1 cellular context compared by ENCODE assay signal in the genomic region with DNA sequence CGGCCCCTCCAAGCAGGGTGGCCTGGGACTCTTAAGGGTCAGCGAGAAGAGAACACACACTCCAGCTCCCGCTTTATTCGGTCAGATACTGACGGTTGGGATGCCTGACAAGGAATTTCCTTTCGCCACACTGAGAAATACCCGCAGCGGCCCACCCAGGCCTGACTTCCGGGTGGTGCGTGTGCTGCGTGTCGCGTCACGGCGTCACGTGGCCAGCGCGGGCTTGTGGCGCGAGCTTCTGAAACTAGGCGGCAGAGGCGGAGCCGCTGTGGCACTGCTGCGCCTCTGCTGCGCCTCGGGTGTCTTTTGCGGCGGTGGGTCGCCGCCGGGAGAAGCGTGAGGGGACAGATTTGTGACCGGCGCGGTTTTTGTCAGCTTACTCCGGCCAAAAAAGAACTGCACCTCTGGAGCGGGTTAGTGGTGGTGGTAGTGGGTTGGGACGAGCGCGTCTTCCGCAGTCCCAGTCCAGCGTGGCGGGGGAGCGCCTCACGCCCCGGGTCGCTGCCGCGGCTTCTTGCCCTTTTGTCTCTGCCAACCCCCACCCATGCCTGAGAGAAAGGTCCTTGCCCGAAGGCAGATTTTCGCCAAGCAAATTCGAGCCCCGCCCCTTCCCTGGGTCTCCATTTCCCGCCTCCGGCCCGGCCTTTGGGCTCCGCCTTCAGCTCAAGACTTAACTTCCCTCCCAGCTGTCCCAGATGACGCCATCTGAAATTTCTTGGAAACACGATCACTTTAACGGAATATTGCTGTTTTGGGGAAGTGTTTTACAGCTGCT.
TF ChIP-seq lines count a peak whose summit lies in the region.

BRCA2 (plus strand) TSS at position 254 of the 775 bp plus-strand sequence. CDS start 953 bp downstream, outside the sequence.
A gene with protein sequence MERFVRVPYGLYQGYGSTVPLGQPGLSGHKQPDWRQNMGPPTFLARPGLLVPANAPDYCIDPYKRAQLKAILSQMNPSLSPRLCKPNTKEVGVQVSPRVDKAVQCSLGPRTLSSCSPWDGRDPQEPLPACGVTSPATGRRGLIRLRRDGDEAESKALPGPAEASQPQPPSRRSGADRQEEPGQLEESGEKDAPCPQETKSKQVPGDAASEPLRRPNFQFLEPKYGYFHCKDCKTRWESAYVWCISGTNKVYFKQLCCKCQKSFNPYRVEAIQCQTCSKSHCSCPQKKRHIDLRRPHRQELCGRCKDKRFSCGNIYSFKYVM (minus strand): TSS at position 109 of the 775 bp plus-strand sequence. CDS start 3,438 bp downstream, outside the sequence.

TF ChIP-seq in HepG2, 621 proteins besides CTCF, POLR2A, EP300 and RAD21 (continued from another document and continues in another):
- no peak for TF ChIP-seq HNF1A (IDR thresholded peaks at IDR 0.05; ENCODE audit: low read depth)
- peak; percentile 36; the same call in 1 of the 2 replicates for TF ChIP-seq HNF1A (CRISPR knock-in tag; IDR thresholded peaks at IDR 0.05; ENCODE audit: borderline replicate concordance)
- peak; percentile 57; the same call in 1 of the 2 replicates for TF ChIP-seq TFAP4 (IDR thresholded peaks at IDR 0.05; ENCODE audit: borderline replicate concordance, low read depth)
- TF ChIP-seq, protein P1, sequence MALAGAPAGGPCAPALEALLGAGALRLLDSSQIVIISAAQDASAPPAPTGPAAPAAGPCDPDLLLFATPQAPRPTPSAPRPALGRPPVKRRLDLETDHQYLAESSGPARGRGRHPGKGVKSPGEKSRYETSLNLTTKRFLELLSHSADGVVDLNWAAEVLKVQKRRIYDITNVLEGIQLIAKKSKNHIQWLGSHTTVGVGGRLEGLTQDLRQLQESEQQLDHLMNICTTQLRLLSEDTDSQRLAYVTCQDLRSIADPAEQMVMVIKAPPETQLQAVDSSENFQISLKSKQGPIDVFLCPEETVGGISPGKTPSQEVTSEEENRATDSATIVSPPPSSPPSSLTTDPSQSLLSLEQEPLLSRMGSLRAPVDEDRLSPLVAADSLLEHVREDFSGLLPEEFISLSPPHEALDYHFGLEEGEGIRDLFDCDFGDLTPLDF (CRISPR knock-in tag; IDR thresholded peaks at IDR 0.05), result peak; percentile 82
- TF ChIP-seq FOXJ3 (CRISPR knock-in tag; IDR thresholded peaks at IDR 0.05; ENCODE audit: borderline replicate concordance), result 0 out of 2 replicates have a peak, but pooled peaks have one; percentile 22
- peak; percentile 86 for TF ChIP-seq HOXA3 (CRISPR knock-in tag; IDR thresholded peaks at IDR 0.05)
- TF ChIP-seq MED8 (CRISPR knock-in tag; IDR thresholded peaks at IDR 0.05; ENCODE audit: insufficient replicate concordance), result peak; percentile 63
- 0 out of 2 replicates have a peak, but pooled peaks have one; percentile 50 for TF ChIP-seq MXD3 (CRISPR knock-in tag; IDR thresholded peaks at IDR 0.05)
- peak; percentile 83 for TF ChIP-seq CREM (IDR thresholded peaks at IDR 0.05)
- TF ChIP-seq CREM (CRISPR knock-in tag; IDR thresholded peaks at IDR 0.05), result no peak
- no peak for TF ChIP-seq NFE2L1 (CRISPR knock-in tag; IDR thresholded peaks at IDR 0.05; ENCODE audit: borderline replicate concordance)
- TF ChIP-seq TOE1 (CRISPR knock-in tag; IDR thresholded peaks at IDR 0.05), result peak; percentile 41; the same call in 1 of the 2 replicates
- TF ChIP-seq, protein P2, sequence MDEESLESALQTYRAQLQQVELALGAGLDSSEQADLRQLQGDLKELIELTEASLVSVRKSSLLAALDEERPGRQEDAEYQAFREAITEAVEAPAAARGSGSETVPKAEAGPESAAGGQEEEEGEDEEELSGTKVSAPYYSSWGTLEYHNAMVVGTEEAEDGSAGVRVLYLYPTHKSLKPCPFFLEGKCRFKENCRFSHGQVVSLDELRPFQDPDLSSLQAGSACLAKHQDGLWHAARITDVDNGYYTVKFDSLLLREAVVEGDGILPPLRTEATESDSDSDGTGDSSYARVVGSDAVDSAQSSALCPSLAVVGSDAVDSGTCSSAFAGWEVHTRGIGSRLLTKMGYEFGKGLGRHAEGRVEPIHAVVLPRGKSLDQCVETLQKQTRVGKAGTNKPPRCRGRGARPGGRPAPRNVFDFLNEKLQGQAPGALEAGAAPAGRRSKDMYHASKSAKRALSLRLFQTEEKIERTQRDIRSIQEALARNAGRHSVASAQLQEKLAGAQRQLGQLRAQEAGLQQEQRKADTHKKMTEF (CRISPR knock-in tag; IDR thresholded peaks at IDR 0.05), result peak; percentile 56
- TF ChIP-seq BORCS8-MEF2B (CRISPR knock-in tag; IDR thresholded peaks at IDR 0.05), result peak; percentile 80
- TF ChIP-seq ZC3H13 (CRISPR knock-in tag; IDR thresholded peaks at IDR 0.05), result 0 out of 2 replicates have a peak, but pooled peaks have one; percentile 67
- TF ChIP-seq ZSCAN5A (CRISPR knock-in tag; IDR thresholded peaks at IDR 0.05; ENCODE audit: borderline replicate concordance), result peak; percentile 55
- TF ChIP-seq, protein P3, sequence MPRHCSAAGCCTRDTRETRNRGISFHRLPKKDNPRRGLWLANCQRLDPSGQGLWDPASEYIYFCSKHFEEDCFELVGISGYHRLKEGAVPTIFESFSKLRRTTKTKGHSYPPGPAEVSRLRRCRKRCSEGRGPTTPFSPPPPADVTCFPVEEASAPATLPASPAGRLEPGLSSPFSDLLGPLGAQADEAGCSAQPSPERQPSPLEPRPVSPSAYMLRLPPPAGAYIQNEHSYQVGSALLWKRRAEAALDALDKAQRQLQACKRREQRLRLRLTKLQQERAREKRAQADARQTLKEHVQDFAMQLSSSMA (CRISPR knock-in tag; IDR thresholded peaks at IDR 0.05), result 0 out of 2 replicates have a peak, but pooled peaks have one; percentile 21
- peak; percentile 94 for TF ChIP-seq USF2 (IDR thresholded peaks at IDR 0.05; ENCODE audit: low read depth, low read length)
- peak; percentile 99; the same call in 1 of the 2 replicates for TF ChIP-seq USF2 (CRISPR knock-in tag; IDR thresholded peaks at IDR 0.05; ENCODE audit: borderline replicate concordance)
- TF ChIP-seq ELF1 (CRISPR knock-in tag; IDR thresholded peaks at IDR 0.05), result peak; percentile 100
- peak; percentile 82 for TF ChIP-seq RAD51 (IDR thresholded peaks at IDR 0.05; ENCODE audit: borderline replicate concordance)
- peak; percentile 63; the same call in 1 of the 2 replicates for TF ChIP-seq CCDC6 (CRISPR knock-in tag; IDR thresholded peaks at IDR 0.05)
- TF ChIP-seq, protein P4, sequence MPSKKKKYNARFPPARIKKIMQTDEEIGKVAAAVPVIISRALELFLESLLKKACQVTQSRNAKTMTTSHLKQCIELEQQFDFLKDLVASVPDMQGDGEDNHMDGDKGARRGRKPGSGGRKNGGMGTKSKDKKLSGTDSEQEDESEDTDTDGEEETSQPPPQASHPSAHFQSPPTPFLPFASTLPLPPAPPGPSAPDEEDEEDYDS (CRISPR knock-in tag; IDR thresholded peaks at IDR 0.05), result 0 out of 2 replicates have a peak, but pooled peaks have one; percentile 30
- TF ChIP-seq ZFY (CRISPR knock-in tag; IDR thresholded peaks at IDR 0.05), result peak; percentile 97
- TF ChIP-seq GMEB1 (CRISPR knock-in tag; IDR thresholded peaks at IDR 0.05; ENCODE audit: borderline replicate concordance), result peak; percentile 100
- no peak for TF ChIP-seq RNF219 (CRISPR knock-in tag; IDR thresholded peaks at IDR 0.05)
- TF ChIP-seq MAF1 (CRISPR knock-in tag; IDR thresholded peaks at IDR 0.05; ENCODE audit: borderline replicate concordance), result peak; percentile 60; the same call in 1 of the 2 replicates
- TF ChIP-seq ZNF44 (CRISPR knock-in tag; IDR thresholded peaks at IDR 0.05), result no peak
- TF ChIP-seq ZNF589 (CRISPR knock-in tag; conservative IDR thresholded peaks at IDR 0.05), result no peak
- TF ChIP-seq ARNT2 (CRISPR knock-in tag; IDR thresholded peaks at IDR 0.05; ENCODE audit: low read depth), result peak; percentile 83; the same call in 1 of the 2 replicates
- TF ChIP-seq ZNF724P (CRISPR knock-in tag; IDR thresholded peaks at IDR 0.05; ENCODE audit: borderline replicate concordance), result peak; percentile 58; the same call in 1 of the 2 replicates
- 0 out of 2 replicates have a peak, but pooled peaks have one; percentile 41 for TF ChIP-seq SOX5 (CRISPR knock-in tag; IDR thresholded peaks at IDR 0.05; ENCODE audit: borderline replicate concordance)
- peak; percentile 54; the same call in 1 of the 2 replicates for TF ChIP-seq ERF (CRISPR knock-in tag; IDR thresholded peaks at IDR 0.05)
- peak; percentile 63; the same call in 1 of the 2 replicates for TF ChIP-seq ZNF501 (CRISPR knock-in tag; IDR thresholded peaks at IDR 0.05)
- TF ChIP-seq ZNF75D (CRISPR knock-in tag; IDR thresholded peaks at IDR 0.05; ENCODE audit: borderline replicate concordance), result no peak
